Comparison of ENCODE assay signal across 12 cellular contexts in the genomic region with DNA sequence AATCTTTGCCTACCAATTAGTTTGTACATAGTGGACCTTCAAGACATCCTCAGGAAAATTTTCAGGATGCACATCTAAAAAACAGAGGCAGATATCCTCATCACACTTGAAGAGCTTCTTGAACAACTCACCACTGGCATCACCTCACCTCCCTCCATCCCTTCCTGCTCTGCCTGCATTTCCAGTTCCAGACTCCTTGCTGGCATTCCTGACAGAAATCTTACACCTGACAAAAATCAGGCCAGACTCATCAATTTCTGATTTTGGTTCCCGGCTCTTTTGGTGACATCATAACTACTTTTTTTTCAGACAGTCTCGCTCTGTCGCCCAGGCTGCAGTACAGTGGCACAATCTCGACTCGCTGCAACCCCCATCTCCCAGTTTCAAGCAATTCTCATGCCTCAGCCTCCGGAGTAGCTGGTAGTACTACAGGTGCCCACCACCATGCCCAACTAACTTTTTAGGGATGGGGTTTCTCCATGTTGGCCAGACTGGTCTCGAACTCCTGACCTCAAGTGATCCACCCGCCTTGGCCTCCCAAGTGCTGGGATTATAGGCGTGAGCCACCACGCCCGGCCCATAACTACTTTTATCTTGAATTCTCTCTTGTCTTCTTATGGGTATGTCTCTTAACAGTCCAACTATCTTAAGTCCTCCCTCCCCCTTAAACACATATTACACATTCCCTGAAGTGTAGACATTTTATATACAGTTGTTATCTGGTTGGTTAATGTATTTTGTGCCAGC.
"Had no signal": no experiment of that assay in that cellular context is flagged by ENCODE, and none has a peak within 500 bp of the region (broad histone marks: within the 10 kb centered on the region; RNA-seq: fewer than 3 reads in every experiment).

No MANE protein-coding gene starts in this region.

- DNase-seq: activated CD4-positive, alpha-beta T cell treated with anti-CD3 and anti-CD28 coated beads, Interleukin-2, amount 10 ng/mL, durations not matched to agents 7 days and 5 days; activated CD8-positive, alpha-beta memory T cell treated with anti-CD3 and anti-CD28 coated beads for 24 hours; activated naive CD8-positive, alpha-beta T cell treated with anti-CD3 and anti-CD28 coated beads, Interleukin-2, amount 10 ng/mL, durations not matched to agents 7 days and 5 days; anterior cingulate cortex; endodermal cell; erythroblast; hypothalamus; stimulated activated CD4-positive, alpha-beta T cell treated with anti-CD3 and anti-CD28 coated beads, Interleukin-2, amount 100 ng/mL, for 24 hours; stomach had no signal

- H3K36me3 Mint-ChIP-seq: activated naive CD8-positive, alpha-beta T cell treated with anti-CD3 and anti-CD28 coated beads, Interleukin-2, amount 10 ng/mL, durations not matched to agents 7 days and 5 days had no signal

- H3K36me3 ChIP-seq: breast epithelium, stomach, tibial nerve had no signal

- H3K27ac Mint-ChIP-seq: activated CD4-positive, alpha-beta T cell treated with anti-CD3 and anti-CD28 coated beads, Interleukin-2, amount 10 ng/mL, durations not matched to agents 7 days and 5 days; activated naive CD8-positive, alpha-beta T cell treated with anti-CD3 and anti-CD28 coated beads, Interleukin-2, amount 10 ng/mL, durations not matched to agents 7 days and 5 days; activated T-helper 1 cell treated with anti-CD3 and anti-CD28 coated beads, Interleukin-12 subunit alpha, Interleukin-12 subunit beta, Interleukin-2, Interleukin-4 antibody, amounts not matched to agents 30 ng/mL and 10 ng/mL and 1 ng/mL, durations not matched to agents 14 hours and 24 hours and 36 hours; endodermal cell had no signal

- H3K9me3 ChIP-seq: breast epithelium, stomach, tibial nerve had no signal

- H3K27me3 ChIP-seq: breast epithelium, stomach, tibial nerve had no signal

- H3K9me3 Mint-ChIP-seq: activated CD4-positive, alpha-beta T cell treated with anti-CD3 and anti-CD28 coated beads, Interleukin-2, amount 10 ng/mL, durations not matched to agents 7 days and 5 days; activated naive CD8-positive, alpha-beta T cell treated with anti-CD3 and anti-CD28 coated beads, Interleukin-2, amount 10 ng/mL, durations not matched to agents 7 days and 5 days; activated T-helper 1 cell treated with anti-CD3 and anti-CD28 coated beads, Interleukin-12 subunit alpha, Interleukin-12 subunit beta, Interleukin-2, Interleukin-4 antibody, amounts not matched to agents 30 ng/mL and 10 ng/mL and 1 ng/mL, durations not matched to agents 14 hours and 24 hours and 36 hours; endodermal cell had no signal

- H3K27ac ChIP-seq: breast epithelium, tibial nerve had no signal

- H3K4me3 ChIP-seq: breast epithelium, stomach, tibial nerve had no signal

- H3K4me1 Mint-ChIP-seq: activated CD4-positive, alpha-beta T cell treated with anti-CD3 and anti-CD28 coated beads, Interleukin-2, amount 10 ng/mL, durations not matched to agents 7 days and 5 days; activated naive CD8-positive, alpha-beta T cell treated with anti-CD3 and anti-CD28 coated beads, Interleukin-2, amount 10 ng/mL, durations not matched to agents 7 days and 5 days had no signal

- H3K4me3 Mint-ChIP-seq: activated CD4-positive, alpha-beta T cell treated with anti-CD3 and anti-CD28 coated beads, Interleukin-2, amount 10 ng/mL, durations not matched to agents 7 days and 5 days; activated naive CD8-positive, alpha-beta T cell treated with anti-CD3 and anti-CD28 coated beads, Interleukin-2, amount 10 ng/mL, durations not matched to agents 7 days and 5 days; activated T-helper 1 cell treated with anti-CD3 and anti-CD28 coated beads, Interleukin-12 subunit alpha, Interleukin-12 subunit beta, Interleukin-2, Interleukin-4 antibody, amounts not matched to agents 30 ng/mL and 10 ng/mL and 1 ng/mL, durations not matched to agents 14 hours and 24 hours and 36 hours; endodermal cell had no signal

- H3K4me1 ChIP-seq: breast epithelium had no signal
